ENCODE assay signal across 20 cellular contexts in genomic region chr17:4482338-4483011, GRCh38. TPM values are rescaled to one million over a fixed set of nuclear protein-coding genes. Genes with fewer than 3 reads are reported as not detected.
A peak's percentile ranks its signal among the peaks of the same experiment; 100 is the strongest.
DNase-seq lines count a peak whose midpoint lies in the region; ATAC-seq and TF ChIP-seq lines count a peak whose summit lies in the region.
"Had no signal": no experiment of that assay in that cellular context is flagged by ENCODE, and none has a peak within 500 bp of the region (broad histone marks: within the 10 kb centered on the region; RNA-seq: fewer than 3 reads in every experiment).

No MANE protein-coding gene starts in this region.

- H3K27ac ChIP-seq in left lung (peak overlapping the region; percentile 78 to 83), stomach (peak overlapping the region; percentile 77 to 95 (median 92)), ascending aorta (no peak overlapping the region)
- H3K27ac ChIP-seq: cardiac muscle cell, HL-60 had no signal

- no peaks in the 10 kb centered on the region for H3K9me3 ChIP-seq in left lung
- no peaks in the 10 kb centered on the region for H3K9me3 ChIP-seq in stomach
- no peaks in the 10 kb centered on the region for H3K9me3 ChIP-seq in ascending aorta
- H3K9me3 ChIP-seq: Caco-2 had no signal

- POLR2A ChIA-PET in activated CD8-positive, alpha-beta T cell treated with anti-CD3 and anti-CD28 coated beads for 36 hours (lab: Charles Lee) = interaction anchor here (0.9 to 2.0 kb wide), 3 partner anchors 11 to 46 kb away, joined by 3 to 4 read pairs (median 4); no protein-coding TSS in a partner anchor

- H3K27me3 Mint-ChIP-seq in activated T-cell treated with anti-CD3 and anti-CD28 coated beads, Interleukin-2, amount 50 U/mL, for 24 hours = no peaks in the 10 kb centered on the region
- no peaks in the 10 kb centered on the region for H3K27me3 Mint-ChIP-seq in activated CD8-positive, alpha-beta T cell treated with anti-CD3 and anti-CD28 coated beads for 36 hours

- H3K4me1 ChIP-seq in left lung (peaks cover 8 to 36% of the 10 kb centered on the region in 2 donors), stomach (peaks cover 27 to 65% (median 43%) of the 10 kb centered on the region in 4 donors), ascending aorta (no peaks in the 10 kb centered on the region)

- TF ChIP-seq POLR2A in stomach (IDR thresholded peaks at IDR 0.05) = no peak

- no peaks in the 10 kb centered on the region for H3K9me3 Mint-ChIP-seq in activated T-cell treated with anti-CD3 and anti-CD28 coated beads, Interleukin-2, amount 50 U/mL, for 24 hours
- no peaks in the 10 kb centered on the region for H3K9me3 Mint-ChIP-seq in activated CD8-positive, alpha-beta T cell treated with anti-CD3 and anti-CD28 coated beads for 36 hours

- H3K4me1 Mint-ChIP-seq in activated T-cell treated with anti-CD3 and anti-CD28 coated beads, Interleukin-2, amount 50 U/mL, for 24 hours (ENCODE audit: low read depth) = peaks cover 50% of the 10 kb centered on the region
- peaks cover 58% of the 10 kb centered on the region for H3K4me1 Mint-ChIP-seq in activated CD8-positive, alpha-beta T cell treated with anti-CD3 and anti-CD28 coated beads for 36 hours (ENCODE audit: low read depth)

- peak overlapping the region; percentile 18 for H3K27ac Mint-ChIP-seq in activated T-cell treated with anti-CD3 and anti-CD28 coated beads, Interleukin-2, amount 50 U/mL, for 24 hours
- H3K27ac Mint-ChIP-seq in activated CD8-positive, alpha-beta T cell treated with anti-CD3 and anti-CD28 coated beads for 36 hours = peak overlapping the region; percentile 8
- H3K27ac Mint-ChIP-seq: progenitor cell of endocrine pancreas had no signal

- CTCF ChIA-PET in activated CD8-positive, alpha-beta T cell treated with anti-CD3 and anti-CD28 coated beads for 36 hours (lab: Charles Lee) = interaction anchor here (1.4 kb wide), 1 partner anchor 84 kb away, joined by 5 read pairs; no protein-coding TSS in a partner anchor

- no peak for DNase-seq in activated T-cell treated with anti-CD3 and anti-CD28 coated beads, Interleukin-2, amount 50 U/mL, for 24 hours
- DNase-seq in activated T-cell treated with anti-CD3 and anti-CD28 coated beads for 4 hours = no peak
- no peak for DNase-seq in activated CD8-positive, alpha-beta T cell treated with anti-CD3 and anti-CD28 coated beads for 36 hours
- no peak for DNase-seq in left lung
- peak; percentile 49 for DNase-seq in stomach
- DNase-seq in ascending aorta (ENCODE audit: low spot score in 2 of 2) = no peak
- DNase-seq in effector CD4-positive, alpha-beta T cell = no peak
- DNase-seq: activated gamma-delta T cell treated with Interleukin-2 at 50 U/mL for 16 hours; Caco-2; foreskin melanocyte; KBM-7; NCI-H1105 treated with DMSO at 0.1 percent for 48 hours; NCI-H2227 treated with DMSO at 0.1 percent for 48 hours; stimulated activated CD4-positive, alpha-beta T cell treated with anti-CD3 and anti-CD28 coated beads, Interleukin-12 subunit alpha, Interleukin-12 subunit beta, amount 100 ng/mL, for 4 hours had no signal

- no peak overlapping the region for H3K4me3 Mint-ChIP-seq in activated T-cell treated with anti-CD3 and anti-CD28 coated beads, Interleukin-2, amount 50 U/mL, for 24 hours
- no peak overlapping the region for H3K4me3 Mint-ChIP-seq in activated CD8-positive, alpha-beta T cell treated with anti-CD3 and anti-CD28 coated beads for 36 hours

- H3K4me3 ChIP-seq in left lung = no peak overlapping the region
- peak overlapping the region in 3 of 4 donors; percentile 3 to 13 (median 6) for H3K4me3 ChIP-seq in stomach
- H3K4me3 ChIP-seq in ascending aorta = no peak overlapping the region
- H3K4me3 ChIP-seq: cardiac muscle cell had no signal

- ATAC-seq in activated CD8-positive, alpha-beta T cell treated with anti-CD3 and anti-CD28 coated beads for 36 hours = no peak
- no peak for ATAC-seq in left lung
- ATAC-seq in activated CD4-positive, CD25-positive, alpha-beta regulatory T cell treated with anti-CD3 and anti-CD28 coated beads, Interleukin-2, amount 50 U/mL, for 24 hours = no peak

- peaks cover 5% of the 10 kb centered on the region for H3K36me3 Mint-ChIP-seq in activated T-cell treated with anti-CD3 and anti-CD28 coated beads, Interleukin-2, amount 50 U/mL, for 24 hours (ENCODE audit: low read depth)
- peaks cover 2% of the 10 kb centered on the region for H3K36me3 Mint-ChIP-seq in activated CD8-positive, alpha-beta T cell treated with anti-CD3 and anti-CD28 coated beads for 36 hours (ENCODE audit: low read depth)

- H3K36me3 ChIP-seq in left lung (no peaks in the 10 kb centered on the region), stomach (no peaks in the 10 kb centered on the region), ascending aorta (no peaks in the 10 kb centered on the region)
- H3K36me3 ChIP-seq: cardiac muscle cell had no signal

- WGBS in stomach, 5 donors = 59 to 73% (median 72%) methylated on average over 16 of the region's 16 CpGs

- H3K27me3 ChIP-seq in left lung (no peaks in the 10 kb centered on the region), stomach (no peaks in the 10 kb centered on the region), ascending aorta (no peaks in the 10 kb centered on the region)
- H3K27me3 ChIP-seq: cardiac muscle cell had no signal

- no peak for TF ChIP-seq CTCF in activated CD8-positive, alpha-beta T cell treated with anti-CD3 and anti-CD28 coated beads for 36 hours (IDR thresholded peaks at IDR 0.05)
- TF ChIP-seq CTCF in left lung (IDR thresholded peaks at IDR 0.05) (no peak), stomach (IDR thresholded peaks at IDR 0.05) (no peak), ascending aorta (IDR thresholded peaks at IDR 0.05) (no peak)

- no peak for TF ChIP-seq EP300 in stomach (IDR thresholded peaks at IDR 0.05)

- intact Hi-C loops in activated CD8-positive, alpha-beta T cell treated with anti-CD3 and anti-CD28 coated beads for 36 hours (cut with micrococcal nuclease) = no loop called here
- intact Hi-C loops in left lung (cut with DNase I) = no loop called here
- intact Hi-C loops in stomach (cut with DNase I; ENCODE audit: low total_unique reads) = no loop called here
- intact Hi-C loops in ascending aorta (cut with DNase I) = no loop called here

RNA-seq across cellular contexts. Expression of gene SPNS2, which starts 16.2 kb away (rescaled TPM):
- 1 to 10 TPM in 1 of 2 experiments, under 1 TPM in 1; 0.95 to 1.2 TPM for total RNA-seq in activated CD8-positive, alpha-beta T cell treated with anti-CD3 and anti-CD28 coated beads for 36 hours
- total RNA-seq in left lung = 10 to 100 TPM; 36.7 to 52.4 TPM
- 10 to 100 TPM in 4 of 5 donors, 1 to 10 TPM in 1; 4.1 to 67.7 (median 27.7) TPM for total RNA-seq in stomach
- 10 to 100 TPM; 13.7 to 30.0 (median 20.3) TPM for polyA plus RNA-seq in stomach
- 107 TPM for total RNA-seq in ascending aorta
- total RNA-seq: A673 had no signal

RNA-seq across cellular contexts. Expression of gene SPNS3, which starts 48.7 kb away (rescaled TPM):
- total RNA-seq in activated CD8-positive, alpha-beta T cell treated with anti-CD3 and anti-CD28 coated beads for 36 hours = 10 to 100 TPM; 24.7 to 25.7 TPM
- total RNA-seq in left lung (under 1 TPM in 1 of 2 donors, not detected in 1; 0.55 TPM), stomach (under 1 TPM in 1 of 5 donors, not detected in 4; 0.92 TPM), ascending aorta (not detected)
- under 1 TPM; 0.37 to 0.61 (median 0.48) TPM for polyA plus RNA-seq in stomach
- total RNA-seq: A673, Caco-2, cardiac muscle cell, progenitor cell of endocrine pancreas, SK-MEL-5 had no signal
- polyA plus RNA-seq: cardiac muscle cell had no signal

Comparison
In these comparisons a context has a peak if more than half of its experiments do, and no peak if none do; other contexts are left out.
1. H3K27ac ChIP-seq: peak in left lung (2 of 2) and stomach (5 of 5); none in ascending aorta (0 of 2).
2. H3K4me3 ChIP-seq: peak in stomach (3 of 4); none in left lung (0 of 2) and ascending aorta (0 of 2).
3. RNA of gene SPNS3, which starts 48.7 kb away (total RNA-seq): 24.7 to 25.7 TPM in activated CD8-positive, alpha-beta T cell treated with anti-CD3 and anti-CD28 coated beads for 36 hours; 0.55 TPM in left lung, 0.92 TPM in stomach and not detected in ascending aorta (single experiment); every median in the first group is over 10 times any median in the second.